ENCODE assay signal across 18 cellular contexts in the genomic region with DNA sequence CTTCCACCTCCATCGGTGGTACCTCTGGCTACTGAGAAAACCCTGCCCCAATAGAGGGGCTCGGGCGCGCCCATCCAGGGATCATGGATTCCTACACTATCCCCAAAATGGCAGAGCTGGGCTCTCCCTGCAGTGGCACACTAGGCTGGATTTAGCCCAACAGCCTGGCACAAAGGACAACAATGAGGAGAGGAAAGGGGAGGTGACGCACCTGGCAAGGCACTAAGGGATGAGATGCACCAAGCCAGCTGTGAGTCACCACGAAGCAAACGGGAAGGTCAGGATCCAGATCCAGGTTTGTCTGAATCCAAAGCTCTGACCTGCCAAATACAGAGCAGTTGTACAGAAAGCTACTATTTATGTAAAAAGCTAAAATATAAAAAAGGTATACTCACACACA. TPM values are rescaled to one million over a fixed set of nuclear protein-coding genes. Genes with fewer than 3 reads are reported as not detected.
DNase-seq lines count a peak whose midpoint lies in the region; ATAC-seq and TF ChIP-seq lines count a peak whose summit lies in the region.
"Had no signal": no experiment of that assay in that cellular context is flagged by ENCODE, and none has a peak within 500 bp of the region (broad histone marks: within the 10 kb centered on the region; RNA-seq: fewer than 3 reads in every experiment).

No MANE protein-coding gene starts in this region.

- no peak overlapping the region for H3K27ac ChIP-seq in OCI-LY7 (ENCODE audit: low read depth, low read length, poor library complexity, severe bottlenecking)
- no peak overlapping the region for H3K27ac ChIP-seq in effector memory CD4-positive, alpha-beta T cell (ENCODE audit: insufficient read depth, low read length, poor library complexity, severe bottlenecking)
- H3K27ac ChIP-seq: GM23248 had no signal

- POLR2A ChIA-PET in OCI-LY7 (lab: Charles Lee): interaction anchor here (0.6 to 1.4 kb wide), 6 partner anchors 9 to 909 kb away, joined by 3 to 4 read pairs (median 4); partner anchors contain the start of gene LLGL2

- DNase-seq in left ventricle myocardium superior (no peak), Right ventricle myocardium inferior (ENCODE audit: missing footprints) (no peak), OCI-LY7 (ENCODE audit: low spot score) (no peak), epithelial cell of esophagus (ENCODE audit: low read depth) (peak; percentile 60), inferior parietal cortex (ENCODE audit: extremely low spot score) (no peak)
- no peak for DNase-seq in effector memory CD4-positive, alpha-beta T cell
- DNase-seq: ACHN; Calu3; CD4-positive, alpha-beta T cell; DMS79; GM23248; MV-4-11; NCI-H1417; NCI-H187 treated with DMSO at 0.1 percent for 48 hours; NCI-H446; SIG-M5 had no signal

- peaks cover 31% of the 10 kb centered on the region for H3K36me3 ChIP-seq in OCI-LY7 (ENCODE audit: insufficient read depth, low read length)
- peaks cover 5% of the 10 kb centered on the region for H3K36me3 ChIP-seq in effector memory CD4-positive, alpha-beta T cell (ENCODE audit: control insufficient read depth, insufficient read depth, low read length)

- H3K4me1 ChIP-seq in OCI-LY7 (ENCODE audit: insufficient read depth, low read length, poor library complexity, severe bottlenecking): peaks cover 84% of the 10 kb centered on the region
- H3K4me1 ChIP-seq in effector memory CD4-positive, alpha-beta T cell (ENCODE audit: control insufficient read depth, insufficient read depth, low read length, poor library complexity, severe bottlenecking): no peaks in the 10 kb centered on the region

- intact Hi-C loops in left ventricle myocardium superior (cut with micrococcal nuclease): no loop called here
- intact Hi-C loops in Right ventricle myocardium inferior (cut with DNase I): no loop called here
- intact Hi-C loops in OCI-LY7 (cut with micrococcal nuclease; ENCODE audit: unreplicated experiment): no loop called here

- H4K20me1 ChIP-seq in OCI-LY7 (ENCODE audit: insufficient read depth, low read length): peaks cover 3% of the 10 kb centered on the region; the same call in 1 of the 2 replicates

- H3K27me3 ChIP-seq in effector memory CD4-positive, alpha-beta T cell (replicated peaks; ENCODE audit: control insufficient read depth, insufficient read depth, low read length, poor library complexity, severe bottlenecking): no peaks in the 10 kb centered on the region

- peak overlapping the region; percentile 65 for H3K4me2 ChIP-seq in OCI-LY7 (ENCODE audit: low read length)

- no TSS peak for BruUV-seq in OCI-LY7 (replicated peaks; lab: Mats Ljungman, UMichigan)

- CTCF ChIA-PET in OCI-LY7 (lab: Charles Lee; ENCODE audit: unreplicated experiment): interaction anchor here (0.5 to 1.5 kb wide), 3 partner anchors 7 to 24 kb away, joined by 3 to 7 read pairs (median 3); no protein-coding TSS in a partner anchor

- peak; percentile 33 for ATAC-seq in left ventricle myocardium superior
- no peak for ATAC-seq in Right ventricle myocardium inferior
- ATAC-seq in GM19452 (IDR thresholded peaks at IDR 0.05; ENCODE audit: unreplicated experiment): no peak

- no peak for TF ChIP-seq CTCF in OCI-LY7 (conservative IDR thresholded peaks at IDR 0.05; ENCODE audit: low read length)
- TF ChIP-seq CTCF in epithelial cell of esophagus (IDR thresholded peaks at IDR 0.05; ENCODE audit: insufficient read depth, low read depth, low read length, missing control alignments): no peak

- no peaks in the 10 kb centered on the region for H3K9me3 ChIP-seq in OCI-LY7 (ENCODE audit: low read length)
- H3K9me3 ChIP-seq in effector memory CD4-positive, alpha-beta T cell (ENCODE audit: control insufficient read depth, low read length): no peaks in the 10 kb centered on the region

- H3K4me3 ChIP-seq in OCI-LY7 (ENCODE audit: low read depth, low read length, poor library complexity, severe bottlenecking) (no peak overlapping the region), epithelial cell of esophagus (ENCODE audit: low read length) (no peak overlapping the region)
- H3K4me3 ChIP-seq in effector memory CD4-positive, alpha-beta T cell (ENCODE audit: insufficient read depth, low read depth, low read length, poor library complexity, severe bottlenecking): no peak overlapping the region
- H3K4me3 ChIP-seq: GM23248 had no signal

- no peaks in the 10 kb centered on the region for H3K9me2 ChIP-seq in OCI-LY7 (ENCODE audit: insufficient read depth, low read length)

- peaks cover 98% of the 10 kb centered on the region for H3K79me2 ChIP-seq in OCI-LY7 (ENCODE audit: insufficient read depth, low read depth, low read length)

- H2AFZ ChIP-seq in OCI-LY7 (ENCODE audit: low read length): no peak overlapping the region
- H2AFZ ChIP-seq: GM23248 had no signal

RNA-seq across cellular contexts. Expression of gene UBE2O, which starts 18.1 kb away (rescaled TPM):
- total RNA-seq in left ventricle myocardium superior (39.0 TPM), Right ventricle myocardium inferior (35.4 TPM), OCI-LY7 (2022) (71.0 and 79.6 TPM in 2 replicates)
- total RNA-seq in OCI-LY7 (2014; rRNA removed; shearing (Covaris generic)): 43.4 and 55.1 TPM in 2 replicates

RNA-seq across cellular contexts. Expression of gene AANAT, which starts 32.5 kb away (rescaled TPM):
- total RNA-seq in left ventricle myocardium superior: not detected
- not detected for total RNA-seq in Right ventricle myocardium inferior
- not detected in 2 replicates for total RNA-seq in OCI-LY7 (2014; rRNA removed; shearing (Covaris generic))
- total RNA-seq in OCI-LY7 (2022): not detected in 2 replicates
- total RNA-seq: Calu3, G401, GM23248 had no signal

RNA-seq across cellular contexts. Expression of gene SPHK1, which starts 50.5 kb away (rescaled TPM):
- total RNA-seq in left ventricle myocardium superior (2.7 TPM), Right ventricle myocardium inferior (2.7 TPM), OCI-LY7 (2022) (0.22 and 0.78 TPM in 2 replicates)
- total RNA-seq in OCI-LY7 (2014; rRNA removed; shearing (Covaris generic)): 0.28 and 0.36 TPM in 2 replicates
